8 cellular contexts compared by ENCODE assay signal in the genomic region with DNA sequence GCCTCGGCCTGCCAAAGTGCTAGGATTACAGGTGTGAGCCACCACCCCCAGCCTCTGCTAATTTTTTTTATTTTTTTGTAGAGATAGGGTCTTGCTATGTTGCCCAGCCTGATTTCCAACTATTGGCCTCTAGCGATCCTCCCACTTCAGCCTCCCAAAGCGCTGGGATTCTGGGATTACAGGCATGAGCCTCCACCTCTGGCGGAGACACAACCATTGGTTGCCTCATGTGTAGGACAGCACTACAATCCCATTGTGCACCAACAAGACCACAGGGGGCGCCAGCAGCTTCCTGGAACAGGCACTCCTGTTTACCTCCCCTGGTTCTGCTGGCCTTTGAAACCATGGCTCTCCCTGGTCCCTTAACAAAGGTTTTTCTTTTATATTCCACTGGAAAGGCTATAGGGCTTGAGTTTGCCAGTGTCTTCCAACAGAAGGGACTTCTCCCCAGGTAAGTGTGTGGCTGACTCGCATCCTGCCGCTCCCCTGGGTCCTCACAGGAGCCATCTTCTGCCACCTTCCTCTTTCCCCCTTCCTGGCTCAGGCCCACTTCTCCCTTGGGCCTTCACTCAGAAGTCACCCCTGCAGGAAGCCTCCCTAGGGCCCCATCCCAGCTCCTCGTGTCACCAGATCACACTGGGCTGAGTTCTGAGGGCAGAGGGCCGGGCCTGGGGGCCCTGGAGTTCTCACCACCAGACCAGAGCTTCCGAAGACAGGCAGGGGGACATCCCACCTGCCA. TPM values are rescaled to one million over a fixed set of nuclear protein-coding genes. Genes with fewer than 3 reads are reported as not detected.
DNase-seq lines count a peak whose midpoint lies in the region; ATAC-seq and TF ChIP-seq lines count a peak whose summit lies in the region.

No MANE protein-coding gene starts in this region.

- DNase-seq in AG08396 (ENCODE audit: low spot score): peak; percentile 60
- DNase-seq in NCI-H446 treated with DMSO at 0.1 percent for 48 hours (lab: John Stamatoyannopoulos, UW): peak; percentile 3
- peak; percentile 62 for DNase-seq in activated CD4-positive, alpha-beta T cell treated with anti-CD3 and anti-CD28 coated beads, Interleukin-2, amount 10 ng/mL, durations not matched to agents 7 days and 5 days
- DNase-seq in fibroblast of lung (ENCODE audit: low read depth in 2 of 2): peak in 1 of 2 donors; percentile 61
- DNase-seq in ovary: peak in 4 of 5 donors; percentile 45 to 71 (median 68)
- no peak for DNase-seq in HPDE6-E6E7 (ENCODE audit: extremely low spot score)

- in situ Hi-C loops in GM18951 (cut with MboI; ENCODE audit: low sequenced_read_pairs, unreplicated experiment): no loop called here

- no peak overlapping the region for H3K9ac ChIP-seq in fibroblast of lung (ENCODE audit: insufficient read depth, low read length)

- peaks cover 41% of the 10 kb centered on the region for H3K79me2 ChIP-seq in fibroblast of lung (ENCODE audit: control insufficient read depth, insufficient read depth, low read length)

- H3K27ac ChIP-seq in fibroblast of lung (ENCODE audit: insufficient read depth, low read length) (peak overlapping the region; percentile 51), ovary (no peak overlapping the region)

- H3K4me1 ChIP-seq in fibroblast of lung (ENCODE audit: control insufficient read depth, extremely low read depth, insufficient read depth, low read length) (peaks cover 40% of the 10 kb centered on the region), ovary (ENCODE audit: insufficient read depth) (peaks cover 20% of the 10 kb centered on the region)

- no peak for TF ChIP-seq EP300 in ovary (IDR thresholded peaks at IDR 0.05)

- peaks cover 39% of the 10 kb centered on the region for H3K4me1 Mint-ChIP-seq in activated CD4-positive, alpha-beta T cell treated with anti-CD3 and anti-CD28 coated beads, Interleukin-2, amount 10 ng/mL, durations not matched to agents 7 days and 5 days

- POLR2A ChIA-PET in activated CD4-positive, alpha-beta T cell treated with anti-CD3 and anti-CD28 coated beads, Interleukin-2, amount 10 ng/mL, durations not matched to agents 7 days and 5 days (lab: Charles Lee): interaction anchor here (0.8 kb wide), 1 partner anchor 10 kb away, joined by 3 read pairs; no protein-coding TSS in a partner anchor

- no peaks in the 10 kb centered on the region for H3K36me3 Mint-ChIP-seq in activated CD4-positive, alpha-beta T cell treated with anti-CD3 and anti-CD28 coated beads, Interleukin-2, amount 10 ng/mL, durations not matched to agents 7 days and 5 days (ENCODE audit: low read depth)

- ATAC-seq in HG03139 (IDR thresholded peaks at IDR 0.05; ENCODE audit: unreplicated experiment): no peak

- 79 to 90% (median 85%) methylated on average over 10 of the region's 10 CpGs for WGBS in ovary, 3 donors

- no peaks in the 10 kb centered on the region for H3K27me3 Mint-ChIP-seq in activated CD4-positive, alpha-beta T cell treated with anti-CD3 and anti-CD28 coated beads, Interleukin-2, amount 10 ng/mL, durations not matched to agents 7 days and 5 days

- CTCF ChIA-PET in activated CD4-positive, alpha-beta T cell treated with anti-CD3 and anti-CD28 coated beads, Interleukin-2, amount 10 ng/mL, durations not matched to agents 7 days and 5 days (lab: Charles Lee): interaction anchor here (0.6 to 4.2 kb wide), 11 partner anchors 9 to 167 kb away, joined by 3 to 29 read pairs (median 7); no protein-coding TSS in a partner anchor

- TF ChIP-seq CTCF in fibroblast of lung (conservative IDR thresholded peaks at IDR 0.05 in 1 of 2, IDR thresholded peaks at IDR 0.05 in 1 of 2; ENCODE audit: low read depth in 1 of 2, low read length in 2 of 2) (peak; percentile 26 to 48), ovary (IDR thresholded peaks at IDR 0.05) (no peak)

- no peak overlapping the region for H2AFZ ChIP-seq in fibroblast of lung (ENCODE audit: low read length)

- no peaks in the 10 kb centered on the region for H3K9me3 Mint-ChIP-seq in activated CD4-positive, alpha-beta T cell treated with anti-CD3 and anti-CD28 coated beads, Interleukin-2, amount 10 ng/mL, durations not matched to agents 7 days and 5 days

- H3K36me3 ChIP-seq in fibroblast of lung (ENCODE audit: control insufficient read depth, insufficient read depth, low read length) (peaks cover 14% of the 10 kb centered on the region), ovary (no peaks in the 10 kb centered on the region)

- TF ChIP-seq POLR2A in GM18951 (IDR thresholded peaks at IDR 0.05; ENCODE audit: extremely low read depth, insufficient read depth, insufficient read length): peak; percentile 11
- TF ChIP-seq POLR2A in ovary (IDR thresholded peaks at IDR 0.05): no peak

- no peak overlapping the region for H3K4me2 ChIP-seq in fibroblast of lung (ENCODE audit: extremely low read depth, insufficient read depth, low read length)

- intact Hi-C loops in ovary (cut with DNase I): loop anchor here in 1 of 4 donors (5.0 kb wide), 1 partner anchor 956 kb away; no protein-coding TSS in a partner anchor

- H3K4me3 Mint-ChIP-seq in activated CD4-positive, alpha-beta T cell treated with anti-CD3 and anti-CD28 coated beads, Interleukin-2, amount 10 ng/mL, durations not matched to agents 7 days and 5 days: peak overlapping the region; percentile 77

- H3K27me3 ChIP-seq in fibroblast of lung (ENCODE audit: control insufficient read depth, insufficient read depth, low read length) (no peaks in the 10 kb centered on the region), ovary (no peaks in the 10 kb centered on the region)

- peak overlapping the region; percentile 96 for H3K27ac Mint-ChIP-seq in activated CD4-positive, alpha-beta T cell treated with anti-CD3 and anti-CD28 coated beads, Interleukin-2, amount 10 ng/mL, durations not matched to agents 7 days and 5 days

- H3K9me3 ChIP-seq in fibroblast of lung (ENCODE audit: control insufficient read depth, insufficient read depth, low read depth, low read length) (no peaks in the 10 kb centered on the region), ovary (no peaks in the 10 kb centered on the region)

- no peaks in the 10 kb centered on the region for H4K20me1 ChIP-seq in fibroblast of lung (ENCODE audit: control insufficient read depth, extremely low read depth, insufficient read depth, low read length)

- H3K4me3 ChIP-seq in fibroblast of lung (replicated peaks in 1 of 4; ENCODE audit: control extremely low read depth in 1 of 4, insufficient read depth in 1 of 4, low read depth in 3 of 4, low read length in 4 of 4) (no peak overlapping the region), ovary (no peak overlapping the region)

RNA-seq across cellular contexts. Expression of a gene that starts 39.2 kb away (rescaled TPM):
- not detected for total RNA-seq in activated CD4-positive, alpha-beta T cell treated with anti-CD3 and anti-CD28 coated beads, Interleukin-2, amount 10 ng/mL, durations not matched to agents 7 days and 5 days
- total RNA-seq in fibroblast of lung: under 0.01 TPM in 1 of 2 replicates, not detected in the other
- polyA plus RNA-seq in fibroblast of lung: 0.09 TPM in 2 replicates
- 0.06 TPM in 1 of 2 replicates, not detected in the other for polyA plus RNA-seq in fibroblast of lung (2012)
- polyA minus RNA-seq in fibroblast of lung (ENCODE audit: low replicate concordance): not detected in 2 replicates
- total RNA-seq in ovary: under 1 TPM in 3 of 7 donors, not detected in 4; 0.10 to 0.95 (median 0.92) TPM
- under 1 TPM; 0.11 to 0.33 TPM for polyA plus RNA-seq in ovary

Comparison
In these comparisons a context has a peak if more than half of its experiments do, and no peak if none do; other contexts are left out.
1. CTCF ChIP-seq: peak in fibroblast of lung (2 of 2); none in ovary (0 of 3).